Comparison of ENCODE assay signal across 2 cellular contexts in genomic region chr1:7538849-7539771, GRCh38.
TF ChIP-seq lines count a peak whose summit lies in the region.

No MANE protein-coding gene starts in this region.

TF ChIP-seq in A549, 52 proteins besides CTCF, POLR2A, EP300 and RAD21 (continued from another document):
- no peak for TF ChIP-seq REST (IDR thresholded peaks at IDR 0.05)

TF ChIP-seq in SK-N-SH treated with all-trans-retinoic acid at 6 μM for 48 hours, 23 proteins besides CTCF, POLR2A, EP300 and RAD21 (continued from another document):
- TF ChIP-seq CREB5 (CRISPR knock-in tag; IDR thresholded peaks at IDR 0.05; ENCODE audit: low read depth) = no peak
- no peak for TF ChIP-seq TCF4 (CRISPR knock-in tag; IDR thresholded peaks at IDR 0.05; ENCODE audit: borderline replicate concordance)
- TF ChIP-seq ZNF8 (CRISPR knock-in tag; IDR thresholded peaks at IDR 0.05) = no peak
